8 cellular contexts compared by ENCODE assay signal in genomic region chr5:39057745-39058144, GRCh38. TPM values are rescaled to one million over a fixed set of nuclear protein-coding genes. Genes with fewer than 3 reads are reported as not detected.
DNase-seq lines count a peak whose midpoint lies in the region; ATAC-seq lines count a peak whose summit lies in the region.

No MANE protein-coding gene starts in this region.

- H3K36me3 Mint-ChIP-seq in CD4-positive, CD25-positive, alpha-beta regulatory T cell, result peaks cover 9% of the 10 kb centered on the region

- H3K4me1 ChIP-seq in CD4-positive, CD25-positive, alpha-beta regulatory T cell (ENCODE audit: control insufficient read depth, insufficient read depth, low read length, poor library complexity, severe bottlenecking), result peaks cover 30% of the 10 kb centered on the region

- peak overlapping the region; percentile 16 to 88 (median 60) for H3K4me3 Mint-ChIP-seq in CD4-positive, CD25-positive, alpha-beta regulatory T cell

- H3K27ac ChIP-seq in CD4-positive, CD25-positive, alpha-beta regulatory T cell (ENCODE audit: insufficient read depth, low read length, poor library complexity, severe bottlenecking), result peak overlapping the region; percentile 61

- no peaks in the 10 kb centered on the region for H3K9me3 Mint-ChIP-seq in CD4-positive, CD25-positive, alpha-beta regulatory T cell

- DNase-seq in CD4-positive, CD25-positive, alpha-beta regulatory T cell, result peak in 1 of 3 donors; percentile 43
- peak; percentile 53 for DNase-seq in OCI-M1 (lab: John Stamatoyannopoulos, UW)
- peak; percentile 5 for DNase-seq in germinal center (ENCODE audit: low spot score)
- no peak for DNase-seq in stimulated activated CD4-positive, alpha-beta T cell treated with anti-CD3 and anti-CD28 coated beads, Interleukin-15, amount 100 ng/mL, for 24 hours
- no peak for DNase-seq in activated naive CD4-positive, alpha-beta T cell treated with Interleukin-2 at 50 U/mL for 16 hours

- no peaks in the 10 kb centered on the region for H3K27me3 Mint-ChIP-seq in CD4-positive, CD25-positive, alpha-beta regulatory T cell

- peaks cover 6% of the 10 kb centered on the region for H3K36me3 ChIP-seq in CD4-positive, CD25-positive, alpha-beta regulatory T cell (ENCODE audit: control insufficient read depth, insufficient read depth, low read length)

- no peak overlapping the region for H3K27ac Mint-ChIP-seq in CD4-positive, CD25-positive, alpha-beta regulatory T cell

- H3K9me3 ChIP-seq in CD4-positive, CD25-positive, alpha-beta regulatory T cell (ENCODE audit: control insufficient read depth in 2 of 2, low read length in 2 of 2), result no peaks in the 10 kb centered on the region

- H3K4me3 ChIP-seq in CD4-positive, CD25-positive, alpha-beta regulatory T cell (ENCODE audit: low read depth, low read length), result peak overlapping the region; percentile 76

- H3K4me1 Mint-ChIP-seq in CD4-positive, CD25-positive, alpha-beta regulatory T cell, result peaks cover 56 to 76% (median 59%) of the 10 kb centered on the region in 4 donors

- H3K27me3 ChIP-seq in CD4-positive, CD25-positive, alpha-beta regulatory T cell (ENCODE audit: control insufficient read depth, insufficient read depth, low read length), result no peaks in the 10 kb centered on the region

- ATAC-seq in CD4-positive, CD25-positive, alpha-beta regulatory T cell (ENCODE audit: low read depth in 2 of 2), result no peak
- ATAC-seq in GM21423 (IDR thresholded peaks at IDR 0.05; ENCODE audit: unreplicated experiment), result peak; percentile 46
- ATAC-seq in HG03097 (IDR thresholded peaks at IDR 0.05; ENCODE audit: low FRiP score, unreplicated experiment), result no peak
- ATAC-seq in HG03571 (IDR thresholded peaks at IDR 0.05; ENCODE audit: unreplicated experiment), result no peak

RNA-seq across cellular contexts. Expression of gene RICTOR, which starts 16.5 kb away (rescaled TPM):
- total RNA-seq in CD4-positive, CD25-positive, alpha-beta regulatory T cell, result 84.0 TPM
- 10 to 100 TPM; 11.3 to 16.2 (median 14.5) TPM for polyA plus RNA-seq in CD4-positive, CD25-positive, alpha-beta regulatory T cell

Comparison
In these comparisons a context has a peak if more than half of its experiments do, and no peak if none do; other contexts are left out.
1. DNase-seq: peak in OCI-M1 (single experiment) and germinal center (single experiment); none in stimulated activated CD4-positive, alpha-beta T cell treated with anti-CD3 and anti-CD28 coated beads, Interleukin-15, amount 100 ng/mL, for 24 hours (single experiment) and activated naive CD4-positive, alpha-beta T cell treated with Interleukin-2 at 50 U/mL for 16 hours (single experiment).